8 cellular contexts compared by ENCODE assay signal in genomic region chr6:7138921-7139358, GRCh38. TPM values are rescaled to one million over a fixed set of nuclear protein-coding genes. Genes with fewer than 3 reads are reported as not detected.
A peak's percentile ranks its signal among the peaks of the same experiment; 100 is the strongest.
DNase-seq lines count a peak whose midpoint lies in the region; ATAC-seq and TF ChIP-seq lines count a peak whose summit lies in the region.

No MANE protein-coding gene starts in this region.

- H3K9me2 ChIP-seq in GM23248 (ENCODE audit: insufficient read depth): no peaks in the 10 kb centered on the region

- no peak overlapping the region for H2AFZ ChIP-seq in GM23248

- DNase-seq in GM23248 (no peak), NCI-H345 (lab: John Stamatoyannopoulos, UW) (peak; percentile 68), body of pancreas (peak; percentile 82 to 91 (median 86)), KG1 (lab: John Stamatoyannopoulos, UW) (no peak), hepatic stellate cell (ENCODE audit: low spot score) (no peak), NCI-H446 (lab: John Stamatoyannopoulos, UW) (no peak)

- no peaks in the 10 kb centered on the region for H3K9me3 ChIP-seq in GM23248 (ENCODE audit: low read depth)
- no peaks in the 10 kb centered on the region for H3K9me3 ChIP-seq in body of pancreas
- no peaks in the 10 kb centered on the region for H3K9me3 ChIP-seq in muscle layer of duodenum (ENCODE audit: control insufficient read depth in 1 of 2, low read length in 2 of 2)

- ATAC-seq in body of pancreas: peak; percentile 78
- no peak for ATAC-seq in HG03439 (IDR thresholded peaks at IDR 0.05; ENCODE audit: unreplicated experiment)

- H3F3A ChIP-seq in GM23248 (ENCODE audit: insufficient read depth): peaks cover 48% of the 10 kb centered on the region

- peak in 2 of 3 donors; percentile 60 for TF ChIP-seq POLR2A in body of pancreas (IDR thresholded peaks at IDR 0.05)

- H3K9ac ChIP-seq in GM23248: peak overlapping the region; percentile 79

- H3K36me3 ChIP-seq in GM23248 (ENCODE audit: low read depth) (no peaks in the 10 kb centered on the region), body of pancreas (replicated peaks in 1 of 2; ENCODE audit: insufficient read depth in 1 of 2, low read depth in 2 of 2) (no peaks in the 10 kb centered on the region), muscle layer of duodenum (ENCODE audit: control insufficient read depth in 1 of 2, insufficient read depth in 2 of 2, low read length in 2 of 2) (no peaks in the 10 kb centered on the region)

- peak overlapping the region; percentile 88 for H3K4me2 ChIP-seq in GM23248 (ENCODE audit: unreplicated experiment)

- intact Hi-C loops in body of pancreas (cut with DNase I): no loop called here

- H3K4me3 ChIP-seq in GM23248 (no peak overlapping the region), body of pancreas (no peak overlapping the region), muscle layer of duodenum (ENCODE audit: low read depth in 1 of 2, low read length in 2 of 2) (no peak overlapping the region)

- in situ Hi-C loops in GM23248 (cut with MboI): no loop called here

- WGBS in GM23248 (ENCODE audit: low coverage in 1 of 2, low lambda C conversion rate in 2 of 2, missing lambda C conversion rate in 2 of 2), 2 experiments: 78 to 87% methylated on average over 1 of the region's 1 CpG
- 17 to 20% methylated on average over 1 of the region's 1 CpG for WGBS in body of pancreas, 2 donors

- peaks cover 96% of the 10 kb centered on the region for H3K79me2 ChIP-seq in GM23248 (ENCODE audit: insufficient read depth)

- no peaks in the 10 kb centered on the region for H3K27me3 ChIP-seq in GM23248 (replicated peaks; ENCODE audit: insufficient read depth)
- no peaks in the 10 kb centered on the region for H3K27me3 ChIP-seq in body of pancreas
- no peaks in the 10 kb centered on the region for H3K27me3 ChIP-seq in muscle layer of duodenum (ENCODE audit: low read depth, low read length)

- no peaks in the 10 kb centered on the region for H4K20me1 ChIP-seq in GM23248 (ENCODE audit: insufficient read depth)

- no peak for TF ChIP-seq CTCF in body of pancreas (IDR thresholded peaks at IDR 0.05)

- peak overlapping the region; percentile 83 for H3K27ac ChIP-seq in GM23248
- H3K27ac ChIP-seq in body of pancreas: peak overlapping the region; percentile 62 to 99 (median 86)
- H3K27ac ChIP-seq in muscle layer of duodenum (ENCODE audit: low read length): peak overlapping the region; percentile 64

- H3K4me1 ChIP-seq in GM23248 (ENCODE audit: insufficient read depth) (peaks cover 26% of the 10 kb centered on the region), body of pancreas (peaks cover 94% of the 10 kb centered on the region), muscle layer of duodenum (ENCODE audit: control insufficient read depth in 1 of 2, insufficient read depth in 2 of 2, low read length in 2 of 2) (peaks cover 13 to 35% of the 10 kb centered on the region in 2 donors)

RNA-seq across cellular contexts. Expression of gene RREB1, which starts 31.2 kb away (rescaled TPM):
- total RNA-seq in GM23248 (2014; rRNA removed; shearing (Covaris generic)): 9.4 and 12.4 TPM in 2 replicates
- 6.4 and 7.5 TPM in 2 replicates for polyA plus RNA-seq in GM23248 (2016; fragmentation: Nextera tagmentation; extraction: Ambion mirVana)
- total RNA-seq in body of pancreas: 10 to 100 TPM; 33.5 to 44.8 TPM

Comparison
In these comparisons a context has a peak if more than half of its experiments do, and no peak if none do; other contexts are left out.
1. DNase-seq: peak in NCI-H345 (single experiment) and body of pancreas (4 of 4); none in GM23248 (single experiment), KG1 (single experiment), hepatic stellate cell (single experiment) and NCI-H446 (0 of 2).
2. Peak in every context shown above with its lines, with median percentiles within 50 percentile points of each other: H3K27ac ChIP-seq.